Comparison of ENCODE assay signal across 8 cellular contexts in the genomic region with DNA sequence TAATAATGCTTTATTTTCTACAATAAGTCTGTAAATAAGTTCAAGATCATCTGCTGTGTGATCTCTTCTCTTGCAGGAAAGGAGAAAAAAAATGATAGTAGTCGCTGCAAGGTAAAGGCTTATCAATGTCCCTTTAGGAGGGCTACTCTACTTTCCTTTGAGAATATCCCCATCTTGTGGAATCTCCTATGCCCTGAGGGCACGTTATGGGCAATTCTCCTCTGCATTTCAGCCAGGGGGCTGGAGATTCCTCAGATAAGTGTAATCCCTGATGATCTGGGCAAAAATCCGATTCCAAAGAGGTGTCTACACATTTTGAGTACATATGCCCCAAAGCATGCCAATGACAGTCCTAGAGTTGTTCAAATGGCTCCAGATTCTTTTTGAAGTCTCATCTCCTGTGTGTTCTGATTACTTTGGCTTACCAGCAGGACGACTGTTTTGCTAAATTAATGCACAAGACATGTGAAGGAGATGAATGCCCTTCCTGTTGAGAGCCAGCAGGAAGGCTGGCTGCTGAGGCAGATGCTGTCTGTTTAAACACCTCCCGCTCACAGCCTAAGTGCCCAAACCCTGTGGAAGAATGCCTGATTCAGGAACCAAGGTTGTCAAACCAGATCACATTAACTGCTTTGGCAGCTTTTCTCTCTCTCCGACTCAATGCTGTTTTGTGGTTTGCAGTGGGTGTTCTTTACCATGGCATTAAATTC.
DNase-seq lines count a peak whose midpoint lies in the region; ATAC-seq and TF ChIP-seq lines count a peak whose summit lies in the region.

No MANE protein-coding gene starts in this region.

- ATAC-seq in HG02678 (IDR thresholded peaks at IDR 0.05; ENCODE audit: unreplicated experiment) (peak; percentile 72), Panc1 (peak; percentile 38), GM18870 (IDR thresholded peaks at IDR 0.05; ENCODE audit: unreplicated experiment) (no peak)
- ATAC-seq in activated naive CD8-positive, alpha-beta T cell treated with anti-CD3 and anti-CD28 coated beads, Interleukin-2, amount 50 U/mL, for 24 hours: no peak

- no peak overlapping the region for H3K4me3 Mint-ChIP-seq in activated naive CD8-positive, alpha-beta T cell treated with anti-CD3 and anti-CD28 coated beads, Interleukin-2, amount 50 U/mL, for 24 hours

- H3K27ac ChIP-seq in Panc1 (ENCODE audit: low read length): no peak overlapping the region

- intact Hi-C loops in Panc1 (cut with micrococcal nuclease; ENCODE audit: unreplicated experiment): no loop called here

- DNase-seq in COLO829 (ENCODE audit: low spot score): peak; percentile 45
- peak; percentile 39 for DNase-seq in Panc1 (ENCODE audit: low read depth, low spot score)
- DNase-seq in hepatic stellate cell (ENCODE audit: low spot score): peak; percentile 21
- no peak for DNase-seq in activated naive CD8-positive, alpha-beta T cell treated with anti-CD3 and anti-CD28 coated beads, Interleukin-2, amount 50 U/mL, for 24 hours
- no peak for DNase-seq in MV-4-11 (lab: John Stamatoyannopoulos, UW)
- no peak for DNase-seq in stimulated activated CD4-positive, alpha-beta T cell treated with anti-CD3 and anti-CD28 coated beads, Interleukin-4, amount 100 ng/mL, for 4 hours

- H3K27me3 ChIP-seq in Panc1 (ENCODE audit: control insufficient read depth, insufficient read depth, low read length): no peaks in the 10 kb centered on the region

- no peak overlapping the region for H3K4me3 ChIP-seq in Panc1 (ENCODE audit: low read depth in 2 of 2, low read length in 2 of 2)

- H3K36me3 Mint-ChIP-seq in activated naive CD8-positive, alpha-beta T cell treated with anti-CD3 and anti-CD28 coated beads, Interleukin-2, amount 50 U/mL, for 24 hours (ENCODE audit: low read depth): no peaks in the 10 kb centered on the region

- no peaks in the 10 kb centered on the region for H3K27me3 Mint-ChIP-seq in activated naive CD8-positive, alpha-beta T cell treated with anti-CD3 and anti-CD28 coated beads, Interleukin-2, amount 50 U/mL, for 24 hours

- no peaks in the 10 kb centered on the region for H3K4me1 ChIP-seq in Panc1 (ENCODE audit: control insufficient read depth, insufficient read depth, low read length)

- no peaks in the 10 kb centered on the region for H3K9me3 Mint-ChIP-seq in activated naive CD8-positive, alpha-beta T cell treated with anti-CD3 and anti-CD28 coated beads, Interleukin-2, amount 50 U/mL, for 24 hours

- no TSS peak for BruUV-seq in Panc1 (replicated peaks; lab: Mats Ljungman, UMichigan)

- no peaks in the 10 kb centered on the region for H3K4me1 Mint-ChIP-seq in activated naive CD8-positive, alpha-beta T cell treated with anti-CD3 and anti-CD28 coated beads, Interleukin-2, amount 50 U/mL, for 24 hours

- TF ChIP-seq CTCF in Panc1 (IDR thresholded peaks at IDR 0.05): peak; percentile 10; the same call in 1 of the 2 replicates

- CTCF ChIA-PET in Panc1 (lab: Charles Lee): no interaction called here

- H3K9me3 ChIP-seq in Panc1 (ENCODE audit: control insufficient read depth, insufficient read depth, low read depth, low read length): no peaks in the 10 kb centered on the region

- in situ Hi-C loops in Panc1 (cut with HindIII; ENCODE audit: low pct_unique_long_range_greater_than_20kb, low sequenced_read_pairs): no loop called here

- no peak overlapping the region for H3K27ac Mint-ChIP-seq in activated naive CD8-positive, alpha-beta T cell treated with anti-CD3 and anti-CD28 coated beads, Interleukin-2, amount 50 U/mL, for 24 hours

- POLR2A ChIA-PET in Panc1 (lab: Charles Lee): no interaction called here

- no peaks in the 10 kb centered on the region for H3K36me3 ChIP-seq in Panc1 (ENCODE audit: control insufficient read depth, insufficient read depth, low read length)

Comparison
In these comparisons a context has a peak if more than half of its experiments do, and no peak if none do; other contexts are left out.
1. DNase-seq: peak in COLO829 (single experiment), Panc1 (single experiment) and hepatic stellate cell (single experiment); none in activated naive CD8-positive, alpha-beta T cell treated with anti-CD3 and anti-CD28 coated beads, Interleukin-2, amount 50 U/mL, for 24 hours (single experiment), MV-4-11 (single experiment) and stimulated activated CD4-positive, alpha-beta T cell treated with anti-CD3 and anti-CD28 coated beads, Interleukin-4, amount 100 ng/mL, for 4 hours (0 of 2).
2. ATAC-seq: peak in HG02678 (single experiment) and Panc1 (single experiment); none in activated naive CD8-positive, alpha-beta T cell treated with anti-CD3 and anti-CD28 coated beads, Interleukin-2, amount 50 U/mL, for 24 hours (single experiment) and GM18870 (single experiment).